5 cellular contexts compared by ENCODE assay signal in genomic region chr11:49169579-49169978, GRCh38. TPM values are rescaled to one million over a fixed set of nuclear protein-coding genes. Genes with fewer than 3 reads are reported as not detected.
"Had no signal": no experiment of that assay in that cellular context is flagged by ENCODE, and none has a peak within 500 bp of the region (broad histone marks: within the 10 kb centered on the region; RNA-seq: fewer than 3 reads in every experiment).

No MANE protein-coding gene starts in this region.

RNA-seq across cellular contexts. Expression of gene FOLH1, which starts 38.8 kb away (rescaled TPM):
- total RNA-seq: activated CD4-positive, alpha-beta memory T cell treated with anti-CD3 and anti-CD28 coated beads for 36 hours; activated naive CD4-positive, alpha-beta T cell treated with anti-CD3 and anti-CD28 coated beads, Interleukin-2, amount 50 U/mL, for 72 hours; activated T-cell treated with anti-CD3 and anti-CD28 coated beads, Interleukin-2, amount 50 U/mL, for 4 hours; dermis blood vessel endothelial cell; left ventricle myocardium superior had no signal
